2 cellular contexts compared by ENCODE assay signal in genomic region chr22:29810156-29810555, GRCh38.
TF ChIP-seq lines count a peak whose summit lies in the region.

No MANE protein-coding gene starts in this region.

TF ChIP-seq in A549, 52 proteins besides CTCF, POLR2A, EP300 and RAD21 (continued from another document):
- TF ChIP-seq ESRRA (IDR thresholded peaks at IDR 0.05; ENCODE audit: borderline replicate concordance, low read length) (no peak), PHF8 (IDR thresholded peaks at IDR 0.05; ENCODE audit: borderline replicate concordance, low read depth) (no peak), FOSL2 (IDR thresholded peaks at IDR 0.05) (no peak), FOSL2 (CRISPR knock-in tag; IDR thresholded peaks at IDR 0.05) (no peak), CHD4 (IDR thresholded peaks at IDR 0.05; ENCODE audit: borderline replicate concordance) (no peak), TFCP2L1 (CRISPR knock-in tag; IDR thresholded peaks at IDR 0.05) (no peak), RCOR1 (IDR thresholded peaks at IDR 0.05; ENCODE audit: low read depth, low read length) (no peak), USF2 (IDR thresholded peaks at IDR 0.05) (no peak), MYC (IDR thresholded peaks at IDR 0.05; ENCODE audit: borderline replicate concordance, low read length) (no peak), NR3C1 (IDR thresholded peaks at IDR 0.05) (no peak), FOXS1 (CRISPR knock-in tag; IDR thresholded peaks at IDR 0.05) (no peak), RFX5 (IDR thresholded peaks at IDR 0.05) (no peak), EHMT2 (IDR thresholded peaks at IDR 0.05; ENCODE audit: low read depth) (no peak), BHLHE40 (IDR thresholded peaks at IDR 0.05; ENCODE audit: low read depth, low read length) (no peak), JUNB (IDR thresholded peaks at IDR 0.05) (no peak), HEYL (CRISPR knock-in tag; IDR thresholded peaks at IDR 0.05) (no peak), GATA3 (IDR thresholded peaks at IDR 0.05; ENCODE audit: borderline replicate concordance) (no peak)

TF ChIP-seq in HEK293T, 16 proteins besides CTCF, POLR2A, EP300 and RAD21:
- no peak for TF ChIP-seq PKNOX1 (IDR thresholded peaks at IDR 0.05)
- TF ChIP-seq TARDBP (IDR thresholded peaks at IDR 0.05): no peak
- TF ChIP-seq SP1 (IDR thresholded peaks at IDR 0.05): no peak
- TF ChIP-seq HDGF (IDR thresholded peaks at IDR 0.05; ENCODE audit: borderline replicate concordance): no peak
- TF ChIP-seq ARNT (IDR thresholded peaks at IDR 0.05): no peak
- TF ChIP-seq NFRKB (IDR thresholded peaks at IDR 0.05): no peak
- TF ChIP-seq FOXK2 (IDR thresholded peaks at IDR 0.05): no peak
- no peak for TF ChIP-seq ZNF384 (IDR thresholded peaks at IDR 0.05)
- no peak for TF ChIP-seq FOXM1 (IDR thresholded peaks at IDR 0.05; ENCODE audit: borderline replicate concordance)
- no peak for TF ChIP-seq LEF1 (IDR thresholded peaks at IDR 0.05; ENCODE audit: borderline replicate concordance)
- TF ChIP-seq ELF4 (IDR thresholded peaks at IDR 0.05): no peak
- TF ChIP-seq CTBP1 (IDR thresholded peaks at IDR 0.05; ENCODE audit: borderline replicate concordance): no peak
